9 cellular contexts compared by ENCODE assay signal in genomic region chr7:132249591-132249971, GRCh38.
DNase-seq lines count a peak whose midpoint lies in the region; ATAC-seq, FAIRE-seq and TF ChIP-seq lines count a peak whose summit lies in the region.
"Had no signal": no experiment of that assay in that cellular context is flagged by ENCODE, and none has a peak within 500 bp of the region (broad histone marks: within the 10 kb centered on the region; RNA-seq: fewer than 3 reads in every experiment).

No MANE protein-coding gene starts in this region.

- peak; percentile 16 for TF ChIP-seq CTCF in AG09309 (IDR thresholded peaks at IDR 0.05; ENCODE audit: control insufficient read depth, insufficient read depth, low read depth, low read length, missing control alignments)
- TF ChIP-seq CTCF in HCT116 (IDR thresholded peaks at IDR 0.05 in 2 of 3, conservative IDR thresholded peaks at IDR 0.05 in 1 of 3; ENCODE audit: borderline replicate concordance in 1 of 3, insufficient read depth in 1 of 3, low read depth in 2 of 3, low read length in 2 of 3): peak in 2 of 3 experiments; percentile 42 to 45; a peak in 4 of 6 replicates
- TF ChIP-seq CTCF in WERI-Rb-1 (IDR thresholded peaks at IDR 0.05; ENCODE audit: low read depth, low read length): peak; percentile 75
- TF ChIP-seq CTCF in keratinocyte (optimal IDR thresholded peaks at IDR 0.05 in 1 of 3, IDR thresholded peaks at IDR 0.05 in 1 of 3, conservative IDR thresholded peaks at IDR 0.05 in 1 of 3; ENCODE audit: extremely low read depth in 1 of 3, insufficient read depth in 2 of 3, low read length in 3 of 3): peak; percentile 42 to 61 (median 43)

- H3K27ac ChIP-seq in HCT116 (ENCODE audit: low read depth, low read length): no peak overlapping the region
- no peak overlapping the region for H3K27ac ChIP-seq in WERI-Rb-1
- H3K27ac ChIP-seq in keratinocyte (ENCODE audit: control insufficient read depth, insufficient read depth, low read length): no peak overlapping the region

- POLR2A ChIA-PET in HCT116 (lab: Charles Lee): no interaction called here

- ATAC-seq in HCT116 (peak; percentile 83), HG03378 (IDR thresholded peaks at IDR 0.05; ENCODE audit: unreplicated experiment) (no peak)

- peak; percentile 38; the same call in 1 of the 2 replicates for TF ChIP-seq RAD21 in HCT116 (IDR thresholded peaks at IDR 0.05; ENCODE audit: low read depth)

- intact Hi-C loops in HCT116 (cut with micrococcal nuclease): no loop called here

- H3K4me3 ChIP-seq in AG09309 (ENCODE audit: control insufficient read depth, low read depth, low read length) (no peak overlapping the region), HCT116 (replicated peaks in 1 of 2; ENCODE audit: low read depth in 1 of 2, low read length in 2 of 2) (no peak overlapping the region), WERI-Rb-1 (ENCODE audit: low read depth, low read length) (no peak overlapping the region), keratinocyte (ENCODE audit: control insufficient read depth in 2 of 3, extremely low read depth in 1 of 3, insufficient read depth in 2 of 3, low read depth in 1 of 3, low read length in 3 of 3) (no peak overlapping the region)

- H3K9me1 ChIP-seq in keratinocyte (ENCODE audit: control insufficient read depth, extremely low read depth, insufficient read depth, low read length): no peaks in the 10 kb centered on the region

- H3K27me3 ChIP-seq in HCT116 (ENCODE audit: insufficient read depth, low read length): peaks cover 10% of the 10 kb centered on the region
- no peaks in the 10 kb centered on the region for H3K27me3 ChIP-seq in WERI-Rb-1 (ENCODE audit: insufficient read depth, low read depth, severe bottlenecking)
- peaks cover 12% of the 10 kb centered on the region for H3K27me3 ChIP-seq in keratinocyte (ENCODE audit: control insufficient read depth, extremely low read depth, insufficient read depth, low read length)

- CTCF ChIA-PET in HCT116 (lab: Charles Lee): interaction anchor here (1.0 kb wide), 1 partner anchor 560 kb away, joined by 3 read pairs; no protein-coding TSS in a partner anchor

- no peak for TF ChIP-seq POLR2A in HCT116 (IDR thresholded peaks at IDR 0.05; ENCODE audit: borderline replicate concordance, extremely low read depth, insufficient read depth, insufficient read length)

- H3K79me2 ChIP-seq in HCT116 (ENCODE audit: insufficient read depth, low read length) (no peaks in the 10 kb centered on the region), keratinocyte (ENCODE audit: control insufficient read depth, insufficient read depth, low read length) (no peaks in the 10 kb centered on the region)

- no peaks in the 10 kb centered on the region for H3K36me3 ChIP-seq in HCT116 (ENCODE audit: control insufficient read depth in 1 of 2, insufficient read depth in 2 of 2, low read length in 2 of 2)
- no peaks in the 10 kb centered on the region for H3K36me3 ChIP-seq in WERI-Rb-1
- H3K36me3 ChIP-seq in keratinocyte (ENCODE audit: control insufficient read depth in 2 of 2, extremely low read depth in 1 of 2, insufficient read depth in 2 of 2, low read length in 2 of 2): no peaks in the 10 kb centered on the region

- H3K9me3 ChIP-seq in HCT116 (ENCODE audit: control insufficient read depth in 1 of 2, insufficient read depth in 1 of 2, low read depth in 1 of 2, low read length in 2 of 2) (no peaks in the 10 kb centered on the region), WERI-Rb-1 (ENCODE audit: severe bottlenecking) (peaks cover 3% of the 10 kb centered on the region), keratinocyte (ENCODE audit: control insufficient read depth, low read depth, low read length) (no peaks in the 10 kb centered on the region)

- no peak overlapping the region for H3K4me2 ChIP-seq in HCT116 (ENCODE audit: low read length)
- no peak overlapping the region for H3K4me2 ChIP-seq in keratinocyte (ENCODE audit: control insufficient read depth, extremely low read depth, insufficient read depth, low read depth, low read length)

- FAIRE-seq in keratinocyte (lab: Jason Lieb, UNC): no peak

- H2AFZ ChIP-seq in HCT116 (ENCODE audit: low read depth, low read length, poor library complexity, severe bottlenecking) (no peak overlapping the region), keratinocyte (ENCODE audit: control insufficient read depth, low read length) (no peak overlapping the region)

- dilution Hi-C loops in keratinocyte (cut with MboI; ENCODE audit: extremely low pct_ligation_motif_present, low sequenced_read_pairs): no loop called here

- H4K20me1 ChIP-seq in HCT116 (ENCODE audit: insufficient read depth) (no peaks in the 10 kb centered on the region), keratinocyte (ENCODE audit: control insufficient read depth, extremely low read depth, insufficient read depth, low read length) (no peaks in the 10 kb centered on the region)

- no peak overlapping the region for H3K9ac ChIP-seq in HCT116 (ENCODE audit: low read length)
- H3K9ac ChIP-seq in keratinocyte (ENCODE audit: control insufficient read depth, extremely low read depth, insufficient read depth, low read length): no peak overlapping the region

- no TSS peak for BruUV-seq in HCT116 (replicated peaks; lab: Mats Ljungman, UMichigan)

- H3K9me2 ChIP-seq in HCT116 (ENCODE audit: insufficient read depth): no peaks in the 10 kb centered on the region

- DNase-seq in AG09309 (ENCODE audit: low read depth) (no peak), HCT116 (ENCODE audit: low read depth, low spot score) (no peak), WERI-Rb-1 (peak; percentile 59), keratinocyte (ENCODE audit: low read depth, low spot score) (no peak), hepatic stellate cell (ENCODE audit: low spot score) (no peak), SKM-1 (lab: John Stamatoyannopoulos, UW; ENCODE audit: unreplicated experiment) (no peak), medulla oblongata (ENCODE audit: extremely low spot score) (no peak)
- DNase-seq: GOT3 had no signal

- RAD21 ChIA-PET in HCT116 (lab: Charles Lee; ENCODE audit: low non-redundant PET in 1 of 2, low total read pairs in 2 of 2, uncharacterized antibody in 2 of 2, unreplicated experiment in 2 of 2): no interaction called here

- H3K4me1 ChIP-seq in HCT116 (ENCODE audit: control insufficient read depth in 1 of 2, insufficient read depth in 2 of 2, low read length in 2 of 2) (no peaks in the 10 kb centered on the region), keratinocyte (ENCODE audit: control insufficient read depth, extremely low read depth, insufficient read depth, low read length) (peaks cover 2% of the 10 kb centered on the region)

TF ChIP-seq in HCT116, 20 proteins besides CTCF, POLR2A, EP300 and RAD21:
- TF ChIP-seq SP1 (IDR thresholded peaks at IDR 0.05; ENCODE audit: low read depth): no peak
- TF ChIP-seq ZFX (IDR thresholded peaks at IDR 0.05): no peak
- TF ChIP-seq ZBTB33 (IDR thresholded peaks at IDR 0.05; ENCODE audit: extremely low read depth, insufficient replicate concordance, low read length): no peak
- no peak for TF ChIP-seq EZH2phosphoT487 (IDR thresholded peaks at IDR 0.05; ENCODE audit: borderline replicate concordance)
- TF ChIP-seq SIN3A (IDR thresholded peaks at IDR 0.05; ENCODE audit: low read depth): no peak
- no peak for TF ChIP-seq POLR2AphosphoS5 (IDR thresholded peaks at IDR 0.05; ENCODE audit: low read depth, low read length)
TF ChIP-seq in HCT116: peak in this region for 0.

Comparison
In these comparisons a context has a peak if more than half of its experiments do, and no peak if none do; other contexts are left out.
1. CTCF ChIP-seq: peak in every context shown above with its lines; median percentile 75 in WERI-Rb-1; 44 in HCT116; 43 in keratinocyte; 16 in AG09309.